In the genomic region with DNA sequence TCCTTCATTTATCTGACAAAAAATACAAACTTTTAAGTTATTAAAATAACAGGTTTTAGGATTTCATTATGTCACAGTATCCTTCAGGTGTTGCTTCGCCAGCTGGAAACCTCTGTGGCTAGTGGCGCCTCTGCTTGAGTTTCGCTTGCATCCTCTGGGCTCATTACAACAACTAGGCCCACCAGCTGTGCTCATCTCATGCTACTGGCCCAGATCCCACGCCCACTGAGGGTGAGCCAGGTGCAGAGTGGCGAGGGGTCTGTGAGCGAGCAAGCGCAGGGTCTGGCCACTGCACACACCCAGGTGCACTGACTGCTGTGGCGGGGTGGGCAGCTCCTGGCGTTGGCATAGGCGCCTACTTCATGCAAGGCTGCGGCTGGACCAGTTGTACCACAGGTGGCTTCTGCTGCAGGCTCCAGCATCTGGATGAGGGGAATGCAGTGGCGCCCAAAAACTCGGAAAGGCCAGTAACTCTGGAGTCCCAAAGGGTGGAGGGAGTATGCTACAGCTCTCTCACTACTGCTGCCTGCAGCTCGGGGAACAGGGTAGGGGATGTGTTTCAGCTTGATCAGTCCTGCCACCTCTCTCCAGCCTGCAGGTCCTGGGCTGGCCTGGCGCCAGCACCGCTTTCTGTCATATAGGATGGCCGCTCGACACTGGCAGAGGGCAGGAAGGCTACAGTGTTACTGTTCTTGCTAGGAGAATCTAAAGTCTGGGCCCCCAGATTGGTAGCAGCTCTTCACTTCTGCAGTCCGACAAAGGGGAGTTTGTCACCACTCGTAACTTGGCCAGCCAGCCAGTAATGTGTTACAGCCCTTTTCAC, we compare ENCODE assay signal across 29 cellular contexts.
"Had no signal": no experiment of that assay in that cellular context is flagged by ENCODE, and none has a peak within 500 bp of the region (broad histone marks: within the 10 kb centered on the region; RNA-seq: fewer than 3 reads in every experiment).

No MANE protein-coding gene starts in this region.

- ATAC-seq: activated T-cell treated with anti-CD3 and anti-CD28 coated beads, Interleukin-2, amount 50 U/mL, for 4 hours had no signal

- H3K4me1 ChIP-seq: Peyer's patch, SJCRH30 had no signal

- H3K36me3 ChIP-seq: MG63, Peyer's patch, SJCRH30 had no signal

- H3K9ac ChIP-seq: SK-N-SH had no signal

- H3K36me3 Mint-ChIP-seq: activated CD4-positive, alpha-beta memory T cell treated with anti-CD3 and anti-CD28 coated beads for 36 hours; activated naive CD4-positive, alpha-beta T cell treated with anti-CD3 and anti-CD28 coated beads, Interleukin-2, amount 10 ng/mL, durations not matched to agents 7 days and 5 days; activated naive CD8-positive, alpha-beta T cell treated with anti-CD3 and anti-CD28 coated beads for 36 hours had no signal

- H3K4me3 Mint-ChIP-seq: activated B cell treated with CpG ODN at 0.5 μM for 24 hours; activated CD4-positive, alpha-beta memory T cell treated with anti-CD3 and anti-CD28 coated beads for 36 hours; activated CD4-positive, alpha-beta T cell treated with anti-CD3 and anti-CD28 coated beads, Interleukin-2, amount 10 ng/mL, durations not matched to agents 7 days and 5 days; activated naive CD4-positive, alpha-beta T cell treated with anti-CD3 and anti-CD28 coated beads, Interleukin-2, amount 10 ng/mL, durations not matched to agents 7 days and 5 days; activated naive CD8-positive, alpha-beta T cell treated with anti-CD3 and anti-CD28 coated beads for 36 hours; activated T-cell treated with anti-CD3 and anti-CD28 coated beads, Interleukin-2, amount 50 U/mL, for 4 hours; T-helper 1 cell treated with Interleukin-12 subunit alpha and Interleukin-12 subunit beta and Interleukin-4 antibody, amounts not matched to agents 30 μg/mL and 1 μg/mL, for 36 hours had no signal

- H3K27ac ChIP-seq: Peyer's patch, RWPE1, SJCRH30 had no signal

- H3K4me2 ChIP-seq: SK-N-SH had no signal

- H3K4me1 Mint-ChIP-seq: activated B cell treated with CpG ODN at 0.5 μM for 24 hours; activated CD4-positive, alpha-beta T cell treated with anti-CD3 and anti-CD28 coated beads, Interleukin-2, amount 10 ng/mL, durations not matched to agents 7 days and 5 days; activated naive CD4-positive, alpha-beta T cell treated with anti-CD3 and anti-CD28 coated beads, Interleukin-2, amount 10 ng/mL, durations not matched to agents 7 days and 5 days; activated naive CD8-positive, alpha-beta T cell treated with anti-CD3 and anti-CD28 coated beads for 36 hours had no signal

- H3K27me3 Mint-ChIP-seq: activated B cell treated with CpG ODN at 0.5 μM for 24 hours; activated CD4-positive, alpha-beta memory T cell treated with anti-CD3 and anti-CD28 coated beads for 36 hours; activated CD4-positive, alpha-beta T cell treated with anti-CD3 and anti-CD28 coated beads, Interleukin-2, amount 10 ng/mL, durations not matched to agents 7 days and 5 days; activated naive CD4-positive, alpha-beta T cell treated with anti-CD3 and anti-CD28 coated beads, Interleukin-2, amount 10 ng/mL, durations not matched to agents 7 days and 5 days; activated naive CD8-positive, alpha-beta T cell treated with anti-CD3 and anti-CD28 coated beads for 36 hours had no signal

- H3K27ac Mint-ChIP-seq: activated B cell treated with CpG ODN at 0.5 μM for 24 hours; activated CD4-positive, alpha-beta memory T cell treated with anti-CD3 and anti-CD28 coated beads for 36 hours; activated CD4-positive, alpha-beta T cell treated with anti-CD3 and anti-CD28 coated beads, Interleukin-2, amount 10 ng/mL, durations not matched to agents 7 days and 5 days; activated naive CD4-positive, alpha-beta T cell treated with anti-CD3 and anti-CD28 coated beads, Interleukin-2, amount 10 ng/mL, durations not matched to agents 7 days and 5 days; activated naive CD8-positive, alpha-beta T cell treated with anti-CD3 and anti-CD28 coated beads for 36 hours; T-helper 1 cell treated with Interleukin-12 subunit alpha and Interleukin-12 subunit beta and Interleukin-4 antibody, amounts not matched to agents 30 μg/mL and 1 μg/mL, for 36 hours had no signal

- H3K4me3 ChIP-seq: MG63, Peyer's patch, SJCRH30 had no signal

- DNase-seq: activated B cell treated with CpG ODN at 0.5 μM for 24 hours; activated CD4-positive, alpha-beta memory T cell treated with anti-CD3 and anti-CD28 coated beads for 36 hours; activated CD4-positive, alpha-beta T cell treated with anti-CD3 and anti-CD28 coated beads, Interleukin-2, amount 10 ng/mL, durations not matched to agents 7 days and 5 days; activated CD8-positive, alpha-beta memory T cell treated with anti-CD3 and anti-CD28 coated beads for 24 hours; activated gamma-delta T cell treated with Interleukin-2 at 50 U/mL for 16 hours; activated naive CD4-positive, alpha-beta T cell treated with anti-CD3 and anti-CD28 coated beads, Interleukin-2, amount 10 ng/mL, durations not matched to agents 7 days and 5 days; activated naive CD8-positive, alpha-beta T cell treated with anti-CD3 and anti-CD28 coated beads for 36 hours; activated T-cell treated with anti-CD3 and anti-CD28 coated beads, Interleukin-2, amount 50 U/mL, for 4 hours; MG63; MV-4-11; NCI-H1092 treated with DMSO at 0.1 percent for 48 hours; NCI-H1417 treated with DMSO at 0.1 percent for 48 hours; NCI-H1694; NCI-H2029; NCI-H2107; NCI-H2171 treated with DMSO at 0.1 percent for 48 hours; NCI-H345; NCI-H510A; NCI-H526 treated with DMSO at 0.1 percent for 48 hours; NCI-H82; NK-92 treated with Interleukin-12 subunit alpha and Interleukin-12 subunit beta, amount 100 ng/mL, for 24 hours; Peyer's patch; Right ventricle myocardium superior; SJCRH30; SK-N-SH; SW 1271; T-helper 9 cell had no signal

- H3K27me3 ChIP-seq: MG63, Peyer's patch, SJCRH30 had no signal

- H3K9me3 ChIP-seq: MG63, Peyer's patch, SJCRH30, SK-N-SH had no signal
